In genomic region chr1:153195216-153195615, GRCh38 we compare ENCODE assay signal across 39 cellular contexts. TPM values are rescaled to one million over a fixed set of nuclear protein-coding genes. Genes with fewer than 3 reads are reported as not detected.
"Had no signal": no experiment of that assay in that cellular context is flagged by ENCODE, and none has a peak within 500 bp of the region (broad histone marks: within the 10 kb centered on the region; RNA-seq: fewer than 3 reads in every experiment).

No MANE protein-coding gene starts in this region.

- H3K4me3 ChIP-seq: MG63 had no signal

- H3K9ac ChIP-seq: KMS-11 had no signal

- H3K9me3 ChIP-seq: MG63 had no signal

- H3K27ac ChIP-seq: KMS-11 had no signal

- DNase-seq: Karpas-422, Kasumi-1, KG1, MG63, MV-4-11, NCI-H1048, NCI-H1092, NCI-H1092 treated with DMSO at 0.1 percent for 48 hours, NCI-H1105, NCI-H1105 treated with DMSO at 0.1 percent for 48 hours, NCI-H1417, NCI-H1417 treated with DMSO at 0.1 percent for 48 hours, NCI-H1436, NCI-H1436 treated with DMSO at 0.1 percent for 48 hours, NCI-H146, NCI-H1694, NCI-H1694 treated with DMSO at 0.1 percent for 48 hours, NCI-H187, NCI-H187 treated with DMSO at 0.1 percent for 48 hours, NCI-H1930, NCI-H2029, NCI-H2029 treated with DMSO at 0.1 percent for 48 hours, NCI-H2081, NCI-H2081 treated with DMSO at 0.1 percent for 48 hours, NCI-H2107, NCI-H2171, NCI-H2171 treated with DMSO at 0.1 percent for 48 hours, NCI-H2227 treated with DMSO at 0.1 percent for 48 hours, NCI-H226, NCI-H345, NCI-H446, NCI-H446 treated with DMSO at 0.1 percent for 48 hours, NCI-H510A, NCI-H510A treated with DMSO at 0.1 percent for 48 hours had no signal

- H3K4me2 ChIP-seq: KMS-11 had no signal

- H3K36me3 ChIP-seq: MG63 had no signal

RNA-seq across cellular contexts. Expression of gene LELP1, which starts 8.0 kb away (rescaled TPM):
- total RNA-seq: LHCN-M2, M059J, MCF 10A, NCI-H460 had no signal

RNA-seq across cellular contexts. Expression of gene PRR9, which starts 22.2 kb away (rescaled TPM):
- total RNA-seq: LHCN-M2, M059J, MCF 10A, NCI-H460 had no signal

RNA-seq across cellular contexts. Expression of gene SPRR2G, which starts 44.5 kb away (rescaled TPM):
- total RNA-seq: LHCN-M2, M059J, MCF 10A, NCI-H460 had no signal
